In genomic region chr3:192919895-192920294, GRCh38 we compare ENCODE assay signal across 17 cellular contexts.
"Had no signal": no experiment of that assay in that cellular context is flagged by ENCODE, and none has a peak within 500 bp of the region (broad histone marks: within the 10 kb centered on the region; RNA-seq: fewer than 3 reads in every experiment).

No MANE protein-coding gene starts in this region.

- H3K4me3 Mint-ChIP-seq: activated CD4-positive, alpha-beta T cell treated with anti-CD3 and anti-CD28 coated beads, Interleukin-2, amount 10 ng/mL, durations not matched to agents 7 days and 5 days; natural killer cell had no signal

- FAIRE-seq: endothelial cell of umbilical vein had no signal

- ATAC-seq: foreskin keratinocyte, left colon, natural killer cell, upper lobe of right lung had no signal

- H3K27ac Mint-ChIP-seq: activated naive CD4-positive, alpha-beta T cell treated with anti-CD3 and anti-CD28 coated beads, Interleukin-2, amount 10 ng/mL, durations not matched to agents 7 days and 5 days; activated T-helper 2 cell treated with anti-CD3 and anti-CD28 coated beads, Interferon-gamma antibody, Interleukin-2, Interleukin-4, amounts not matched to agents 10 μg/mL and 5 μg/mL and 100 μg/mL, durations not matched to agents 14 hours and 24 hours and 36 hours; natural killer cell had no signal

- DNase-seq: activated CD4-positive, alpha-beta T cell treated with anti-CD3 and anti-CD28 coated beads, Interleukin-2, amount 10 ng/mL, durations not matched to agents 7 days and 5 days; activated CD8-positive, alpha-beta memory T cell treated with anti-CD3 and anti-CD28 coated beads for 24 hours; activated naive CD4-positive, alpha-beta T cell treated with anti-CD3 and anti-CD28 coated beads, Interleukin-2, amount 10 ng/mL, durations not matched to agents 7 days and 5 days; activated T-cell treated with anti-CD3 and anti-CD28 coated beads for 4 hours; caudate nucleus; colonic mucosa; effector CD4-positive, alpha-beta T cell; foreskin keratinocyte; head of caudate nucleus; left colon; natural killer cell; occipital lobe; stimulated activated CD4-positive, alpha-beta T cell treated with anti-CD3 and anti-CD28 coated beads, Interleukin-12 subunit alpha, Interleukin-12 subunit beta, amount 100 ng/mL, for 4 hours; stimulated activated naive CD4-positive, alpha-beta T cell; upper lobe of right lung had no signal

- H3K9me3 Mint-ChIP-seq: activated naive CD4-positive, alpha-beta T cell treated with anti-CD3 and anti-CD28 coated beads, Interleukin-2, amount 10 ng/mL, durations not matched to agents 7 days and 5 days; activated T-helper 2 cell treated with anti-CD3 and anti-CD28 coated beads, Interferon-gamma antibody, Interleukin-2, Interleukin-4, amounts not matched to agents 10 μg/mL and 5 μg/mL and 100 μg/mL, durations not matched to agents 14 hours and 24 hours and 36 hours had no signal

- H3K36me3 Mint-ChIP-seq: natural killer cell had no signal
